ENCODE assay signal across 33 cellular contexts in genomic region chr6:39396854-39397253, GRCh38.
"Had no signal": no experiment of that assay in that cellular context is flagged by ENCODE, and none has a peak within 500 bp of the region (broad histone marks: within the 10 kb centered on the region; RNA-seq: fewer than 3 reads in every experiment).

No MANE protein-coding gene starts in this region.

- DNase-seq: Karpas-422, Kasumi-1, MG63, MM.1S, MV-4-11, NCI-H1048, NCI-H1092, NCI-H1092 treated with DMSO at 0.1 percent for 48 hours, NCI-H1105, NCI-H1105 treated with DMSO at 0.1 percent for 48 hours, NCI-H1417, NCI-H1417 treated with DMSO at 0.1 percent for 48 hours, NCI-H1436, NCI-H146, NCI-H1694, NCI-H1694 treated with DMSO at 0.1 percent for 48 hours, NCI-H187, NCI-H187 treated with DMSO at 0.1 percent for 48 hours, NCI-H1930, NCI-H2029, NCI-H2029 treated with DMSO at 0.1 percent for 48 hours, NCI-H2081, NCI-H2081 treated with DMSO at 0.1 percent for 48 hours, NCI-H2107, NCI-H2171, NCI-H2171 treated with DMSO at 0.1 percent for 48 hours, NCI-H2227 treated with DMSO at 0.1 percent for 48 hours, NCI-H226, NCI-H345, NCI-H446, NCI-H446 treated with DMSO at 0.1 percent for 48 hours, NCI-H510A, NCI-H510A treated with DMSO at 0.1 percent for 48 hours had no signal
